10 cellular contexts compared by ENCODE assay signal in genomic region chr22:35477911-35478582, GRCh38.
DNase-seq lines count a peak whose midpoint lies in the region; ATAC-seq and TF ChIP-seq lines count a peak whose summit lies in the region.
"Had no signal": no experiment of that assay in that cellular context is flagged by ENCODE, and none has a peak within 500 bp of the region (broad histone marks: within the 10 kb centered on the region; RNA-seq: fewer than 3 reads in every experiment).

No MANE protein-coding gene starts in this region.

- intact Hi-C loops in heart right ventricle (cut with DNase I) = loop anchor here in 1 of 10 donors (10.0 kb wide), 1 partner anchor 57 kb away; no protein-coding TSS in a partner anchor
- intact Hi-C loops in transverse colon (cut with DNase I; ENCODE audit: low total_unique reads) = loop anchor here (1.0 kb wide), 1 partner anchor 13 kb away; no protein-coding TSS in a partner anchor
- intact Hi-C loops in CD4-positive, alpha-beta memory T cell (cut with micrococcal nuclease) = no loop called here

- H3K4me1 ChIP-seq in heart right ventricle (peaks cover 0 to 27% (median 21%) of the 10 kb centered on the region in 9 donors), transverse colon (peaks cover 28 to 46% (median 45%) of the 10 kb centered on the region in 4 donors)
- H3K4me1 ChIP-seq in CD4-positive, alpha-beta memory T cell (ENCODE audit: insufficient read depth, low read length) = no peaks in the 10 kb centered on the region

- POLR2A ChIA-PET in CD4-positive, alpha-beta memory T cell (lab: Charles Lee; ENCODE audit: partially characterized antibody) = no interaction called here

- H3K27me3 Mint-ChIP-seq in CD4-positive, alpha-beta memory T cell = peaks cover 31 to 33% of the 10 kb centered on the region in 2 donors

- peaks cover 0 to 17% (median 0%) of the 10 kb centered on the region in 7 donors for H3K27me3 ChIP-seq in heart right ventricle
- no peaks in the 10 kb centered on the region for H3K27me3 ChIP-seq in transverse colon
- no peaks in the 10 kb centered on the region for H3K27me3 ChIP-seq in CD4-positive, alpha-beta memory T cell (ENCODE audit: insufficient read depth, low read length)

- H3K36me3 ChIP-seq in heart right ventricle = no peaks in the 10 kb centered on the region
- no peaks in the 10 kb centered on the region for H3K36me3 ChIP-seq in transverse colon
- no peaks in the 10 kb centered on the region for H3K36me3 ChIP-seq in CD4-positive, alpha-beta memory T cell (ENCODE audit: insufficient read depth, low read length)

- no peaks in the 10 kb centered on the region for H3K36me3 Mint-ChIP-seq in CD4-positive, alpha-beta memory T cell

- no peak overlapping the region for H3K27ac Mint-ChIP-seq in CD4-positive, alpha-beta memory T cell
- H3K27ac Mint-ChIP-seq: activated B cell treated with CpG ODN at 0.5 μM for 24 hours had no signal

- no peak for TF ChIP-seq CTCF in heart right ventricle (IDR thresholded peaks at IDR 0.05)
- no peak for TF ChIP-seq CTCF in transverse colon (IDR thresholded peaks at IDR 0.05)

- in situ Hi-C loops in ACHN (cut with HindIII; ENCODE audit: low pct_ligation_motif_present, low pct_unique_long_range_greater_than_20kb, low sequenced_read_pairs) = no loop called here
- in situ Hi-C loops in transverse colon (cut with MboI; ENCODE audit: low pct_ligation_motif_present in 1 of 4, low pct_unique_long_range_greater_than_20kb in 1 of 4, low sequenced_read_pairs in 3 of 4) = no loop called here

- ATAC-seq in heart right ventricle (peak; percentile 35 to 83 (median 51)), GM18858 (IDR thresholded peaks at IDR 0.05; ENCODE audit: unreplicated experiment) (no peak)

- H3K27ac ChIP-seq in heart right ventricle (peak overlapping the region; percentile 30 to 75 (median 55)), transverse colon (peak overlapping the region; percentile 78 to 91 (median 84))
- no peak overlapping the region for H3K27ac ChIP-seq in CD4-positive, alpha-beta memory T cell (ENCODE audit: low read depth, low read length)

- H3K9me3 Mint-ChIP-seq in CD4-positive, alpha-beta memory T cell = peaks cover 0 to 4% (median 0%) of the 10 kb centered on the region in 8 donors
- H3K9me3 Mint-ChIP-seq: activated B cell treated with CpG ODN at 0.5 μM for 24 hours had no signal

- CTCF ChIA-PET in CD4-positive, alpha-beta memory T cell (lab: Charles Lee; ENCODE audit: partially characterized antibody) = no interaction called here

- peaks cover 0 to 4% (median 3%) of the 10 kb centered on the region in 4 donors for H3K4me1 Mint-ChIP-seq in CD4-positive, alpha-beta memory T cell

- no peak for TF ChIP-seq POLR2A in transverse colon (IDR thresholded peaks at IDR 0.05)

- H3K4me3 Mint-ChIP-seq in CD4-positive, alpha-beta memory T cell = no peak overlapping the region
- H3K4me3 Mint-ChIP-seq: activated B cell treated with CpG ODN at 0.5 μM for 24 hours had no signal

- 54 to 57% methylated on average over 11 of the region's 11 CpGs for WGBS in heart right ventricle, 2 donors
- WGBS in transverse colon (ENCODE audit: low coverage in 1 of 2), 2 donors = 20 to 33% methylated on average over 1 to 11 of the region's 11 CpGs

- DNase-seq in ACHN = peak; percentile 84
- peak; percentile 65 for DNase-seq in KG1 (lab: John Stamatoyannopoulos, UW)
- DNase-seq in RPMI8226 = peak; percentile 54
- DNase-seq in heart right ventricle = peak; percentile 50 to 76
- peak; percentile 72 for DNase-seq in transverse colon
- no peak for DNase-seq in CD4-positive, alpha-beta memory T cell
- DNase-seq in activated T-cell treated with anti-CD3 and anti-CD28 coated beads, Interleukin-2, amount 50 U/mL, for 1 hour = no peak
- DNase-seq: activated B cell treated with CpG ODN at 0.5 μM for 24 hours had no signal

- peaks cover 0 to 4% (median 0%) of the 10 kb centered on the region in 11 donors for H3K9me3 ChIP-seq in heart right ventricle
- no peaks in the 10 kb centered on the region for H3K9me3 ChIP-seq in transverse colon
- H3K9me3 ChIP-seq in CD4-positive, alpha-beta memory T cell (ENCODE audit: control insufficient read depth in 1 of 2, low read length in 2 of 2) = no peaks in the 10 kb centered on the region

- H3K4me3 ChIP-seq in heart right ventricle (no peak overlapping the region), transverse colon (no peak overlapping the region)
- H3K4me3 ChIP-seq in CD4-positive, alpha-beta memory T cell (ENCODE audit: low read length in 2 of 2) = no peak overlapping the region
- H3K4me3 ChIP-seq: skin epidermis had no signal

- peak; percentile 82 for TF ChIP-seq EP300 in transverse colon (IDR thresholded peaks at IDR 0.05; ENCODE audit: low read depth)

Comparison
In these comparisons a context has a peak if more than half of its experiments do, and no peak if none do; other contexts are left out.
1. DNase-seq: peak in ACHN (single experiment), KG1 (single experiment), RPMI8226 (single experiment), heart right ventricle (2 of 2) and transverse colon (single experiment); none in CD4-positive, alpha-beta memory T cell (0 of 5) and activated T-cell treated with anti-CD3 and anti-CD28 coated beads, Interleukin-2, amount 50 U/mL, for 1 hour (single experiment).